In the genomic region with DNA sequence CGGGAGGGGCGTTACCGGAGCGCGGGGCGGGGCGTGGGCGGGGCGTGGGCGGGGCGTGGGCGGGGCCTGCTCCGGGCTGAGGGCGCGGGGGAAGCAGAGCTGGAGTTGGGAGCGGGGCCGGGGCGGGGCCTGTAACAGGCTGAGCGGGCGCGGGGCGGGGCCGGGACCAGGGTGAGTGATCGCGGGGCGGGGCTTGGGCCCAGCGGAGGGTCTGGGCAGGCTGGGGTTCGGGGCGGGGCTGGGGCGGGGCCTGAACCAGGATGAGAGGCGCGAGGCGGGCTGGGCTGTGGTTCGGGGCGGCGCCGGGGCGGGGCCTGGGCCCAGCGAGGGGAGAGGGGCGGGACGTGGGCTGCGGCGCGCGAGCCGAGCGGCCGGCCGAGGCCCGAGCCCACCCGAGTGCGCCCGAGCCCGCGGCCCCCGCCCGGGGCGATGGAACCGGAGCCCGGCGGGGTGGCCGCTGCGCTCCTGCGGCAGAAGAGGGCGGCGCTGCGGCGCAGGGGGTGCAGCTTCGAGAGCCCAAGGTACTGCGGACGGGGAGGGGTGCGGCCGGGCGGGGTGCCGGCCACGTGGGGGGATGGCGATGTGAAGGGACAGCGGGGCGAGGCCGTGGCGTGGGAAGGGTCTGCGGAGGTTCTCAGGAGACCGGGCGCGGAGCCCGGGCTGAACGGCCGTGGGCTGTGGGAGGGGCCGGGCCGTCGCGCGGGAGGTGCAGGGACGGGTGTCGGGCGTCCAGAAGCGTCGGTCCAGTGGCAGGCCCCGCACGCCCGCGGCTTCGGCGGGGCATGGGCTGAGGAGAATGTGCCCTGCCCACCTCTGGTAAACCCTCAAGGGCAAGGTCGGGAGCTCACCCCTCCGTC, we compare ENCODE assay signal across 8 cellular contexts. TPM values are rescaled to one million over a fixed set of nuclear protein-coding genes. Genes with fewer than 3 reads are reported as not detected.
DNase-seq lines count a peak whose midpoint lies in the region; TF ChIP-seq lines count a peak whose summit lies in the region.

No MANE protein-coding gene starts in this region.

- H3K36me3 ChIP-seq in HUES6 (ENCODE audit: control insufficient read depth, insufficient read depth, low read length) (no peaks in the 10 kb centered on the region), OCI-LY1 (ENCODE audit: insufficient read depth, low read length) (no peaks in the 10 kb centered on the region), esophagus (ENCODE audit: control insufficient read depth in 2 of 2, insufficient read depth in 2 of 2, low read length in 1 of 2) (no peaks in the 10 kb centered on the region), mucosa of rectum (ENCODE audit: control insufficient read depth in 2 of 2, insufficient read depth in 2 of 2, low read length in 2 of 2) (no peaks in the 10 kb centered on the region)

- H4K20me1 ChIP-seq in OCI-LY1 (ENCODE audit: insufficient read depth, low read length) = no peaks in the 10 kb centered on the region

- no peaks in the 10 kb centered on the region for H3K79me2 ChIP-seq in OCI-LY1 (ENCODE audit: insufficient read depth, low read length)

- peak; percentile 60 to 98 (median 94) for DNase-seq in C1 segment of cervical spinal cord (lab: John Stamatoyannopoulos, UW)
- DNase-seq in GM20000 (ENCODE audit: low spot score) = peak; percentile 100
- DNase-seq in activated T-cell treated with anti-CD3 and anti-CD28 coated beads, Interleukin-2, amount 50 U/mL, for 1 hour = peak; percentile 89
- DNase-seq in stimulated activated CD8-positive, alpha-beta memory T cell treated with anti-CD3 and anti-CD28 coated beads, Interleukin-4, amount 100 ng/mL, for 1 hour (ENCODE audit: low read depth in 2 of 2, low spot score in 1 of 2) = peak; percentile 76 to 84

- H3K9ac ChIP-seq in HUES6 (ENCODE audit: low read length) (peak overlapping the region; percentile 39), OCI-LY1 (ENCODE audit: low read length) (peak overlapping the region; percentile 49), mucosa of rectum (ENCODE audit: low read depth in 1 of 2, low read length in 2 of 2) (peak overlapping the region; percentile 41 to 46)

- peaks cover 5% of the 10 kb centered on the region; the same call in 1 of the 2 replicates for H3K4me1 ChIP-seq in HUES6 (ENCODE audit: control insufficient read depth, insufficient read depth, low read length)
- H3K4me1 ChIP-seq in OCI-LY1 (ENCODE audit: insufficient read depth, low read length, severe bottlenecking) = peaks cover 11% of the 10 kb centered on the region
- H3K4me1 ChIP-seq in esophagus (ENCODE audit: control insufficient read depth in 2 of 2, insufficient read depth in 2 of 2, low read length in 1 of 2) = peaks cover 3 to 9% of the 10 kb centered on the region in 2 donors
- peaks cover 8 to 11% of the 10 kb centered on the region in 2 donors for H3K4me1 ChIP-seq in mucosa of rectum (ENCODE audit: control insufficient read depth in 2 of 2, insufficient read depth in 2 of 2, low read length in 2 of 2)

- no peaks in the 10 kb centered on the region for H3K9me3 ChIP-seq in HUES6 (ENCODE audit: control insufficient read depth, insufficient read depth, low read depth, low read length)
- H3K9me3 ChIP-seq in OCI-LY1 (ENCODE audit: low read length) = no peaks in the 10 kb centered on the region
- H3K9me3 ChIP-seq in esophagus (ENCODE audit: control insufficient read depth in 2 of 2, insufficient read depth in 1 of 2, low read depth in 1 of 2, low read length in 1 of 2) = no peaks in the 10 kb centered on the region
- H3K9me3 ChIP-seq in mucosa of rectum (ENCODE audit: control insufficient read depth in 2 of 2, low read length in 2 of 2) = no peaks in the 10 kb centered on the region

- H3K27ac ChIP-seq in HUES6 (ENCODE audit: low read depth, low read length) (no peak overlapping the region), OCI-LY1 (ENCODE audit: low read depth, low read length, poor library complexity, severe bottlenecking) (no peak overlapping the region), esophagus (ENCODE audit: low read depth in 2 of 2, low read length in 1 of 2) (peak overlapping the region; percentile 84 to 89), mucosa of rectum (ENCODE audit: low read depth in 2 of 2, low read length in 2 of 2) (peak overlapping the region; percentile 77 to 81)

- H2AFZ ChIP-seq in OCI-LY1 (ENCODE audit: low read length) = no peak overlapping the region

- H3F3A ChIP-seq in OCI-LY1 (ENCODE audit: insufficient read depth, low read length) = no peaks in the 10 kb centered on the region

- TF ChIP-seq CTCF in GM20000 (IDR thresholded peaks at IDR 0.05; ENCODE audit: extremely low read depth, missing control alignments) (no peak), OCI-LY1 (IDR thresholded peaks at IDR 0.05; ENCODE audit: low read length) (no peak)

- H3K9me2 ChIP-seq in OCI-LY1 (ENCODE audit: low read depth, low read length) = no peaks in the 10 kb centered on the region

- H3K4me3 ChIP-seq in HUES6 (ENCODE audit: low read depth, low read length) (peak overlapping the region; percentile 93), OCI-LY1 (ENCODE audit: low read depth, low read length, poor library complexity, severe bottlenecking) (peak overlapping the region; percentile 78), esophagus (ENCODE audit: low read depth in 1 of 2, low read length in 2 of 2) (peak overlapping the region; percentile 57 to 73), mucosa of rectum (ENCODE audit: low read length in 2 of 2) (peak overlapping the region; percentile 70 to 86)

- H3K27me3 ChIP-seq in HUES6 (ENCODE audit: control insufficient read depth, insufficient read depth, low read length) (peaks cover 41% of the 10 kb centered on the region), OCI-LY1 (ENCODE audit: insufficient read depth, low read length) (no peaks in the 10 kb centered on the region), esophagus (ENCODE audit: control insufficient read depth in 1 of 2, insufficient read depth in 2 of 2, low read length in 2 of 2) (no peaks in the 10 kb centered on the region), mucosa of rectum (ENCODE audit: control insufficient read depth in 2 of 2, insufficient read depth in 2 of 2, low read length in 2 of 2) (no peaks in the 10 kb centered on the region)

- H3K4me2 ChIP-seq in OCI-LY1 (ENCODE audit: low read length) = peak overlapping the region; percentile 89

- 1 to 3% methylated on average over 43 to 106 of the region's 106 CpGs for WGBS in esophagus, 2 donors

RNA-seq across cellular contexts. Expression of a gene that starts 39.5 kb away (rescaled TPM):
- polyA plus RNA-seq in esophagus = 1 to 10 TPM; 3.5 TPM

Comparison
In these comparisons a context has a peak if more than half of its experiments do, and no peak if none do; other contexts are left out.
1. H3K27ac ChIP-seq: peak in esophagus (2 of 2) and mucosa of rectum (2 of 2); none in HUES6 (single experiment) and OCI-LY1 (single experiment).
2. Peak in every context shown above with its lines, with median percentiles within 50 percentile points of each other: DNase-seq, H3K4me3 ChIP-seq and H3K9ac ChIP-seq.